Comparison of ENCODE assay signal across 16 cellular contexts in the genomic region with DNA sequence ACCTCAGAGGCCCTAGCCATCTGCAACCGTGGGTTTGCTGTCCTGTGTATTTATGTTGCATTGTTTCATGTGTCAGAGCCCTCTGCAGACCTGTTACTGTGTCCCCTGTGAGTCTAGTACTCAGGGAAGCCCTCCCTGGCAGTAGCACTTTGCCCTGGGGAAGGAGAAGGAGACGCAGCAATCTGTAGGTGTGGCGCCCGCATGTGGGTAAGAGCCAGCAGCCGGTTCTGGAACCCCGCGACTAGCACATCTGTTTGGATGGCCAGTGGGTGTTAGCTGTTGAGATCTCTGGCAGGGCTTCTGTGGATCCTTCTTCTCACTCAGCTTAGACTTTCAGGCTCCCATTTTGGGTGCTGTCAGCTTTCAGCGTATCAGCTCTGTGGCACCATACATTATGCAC. TPM values are rescaled to one million over a fixed set of nuclear protein-coding genes. Genes with fewer than 3 reads are reported as not detected.
DNase-seq lines count a peak whose midpoint lies in the region; ATAC-seq, FAIRE-seq and TF ChIP-seq lines count a peak whose summit lies in the region.
"Had no signal": no experiment of that assay in that cellular context is flagged by ENCODE, and none has a peak within 500 bp of the region (broad histone marks: within the 10 kb centered on the region; RNA-seq: fewer than 3 reads in every experiment).

No MANE protein-coding gene starts in this region.

- H3K9me3 ChIP-seq in HEK293 (ENCODE audit: control insufficient read depth, insufficient read depth, low read depth, low read length) (no peaks in the 10 kb centered on the region), H1 (ENCODE audit: insufficient read depth in 2 of 2, low read depth in 1 of 2, low read length in 1 of 2) (no peaks in the 10 kb centered on the region), osteoblast (ENCODE audit: low read depth, low read length) (no peaks in the 10 kb centered on the region), upper lobe of right lung (no peaks in the 10 kb centered on the region)
- H3K9me3 ChIP-seq: A549, BE2C had no signal

- no peak overlapping the region for H2BK20ac ChIP-seq in H1 (ENCODE audit: low read length)

- DNase-seq in H1 (ENCODE audit: low read depth in 1 of 2, low spot score in 2 of 2) (no peak), osteoblast (ENCODE audit: insufficient read length, low spot score, missing footprints) (peak; percentile 21), upper lobe of right lung (peak; percentile 25), RPMI8226 (no peak), nucleus accumbens (lab: John Stamatoyannopoulos, UW) (no peak)
- DNase-seq in activated naive CD4-positive, alpha-beta T cell (lab: John Stamatoyannopoulos, UW): no peak
- DNase-seq: BE2C; CD4-positive, alpha-beta memory T cell; DMS79 had no signal

- no peaks in the 10 kb centered on the region for H3K27me3 ChIP-seq in H1 (replicated peaks in 1 of 4; ENCODE audit: control insufficient read depth in 3 of 4, extremely low read depth in 1 of 4, insufficient read depth in 3 of 4, low read length in 3 of 4)
- H3K27me3 ChIP-seq in osteoblast (ENCODE audit: insufficient read depth, low read length): no peaks in the 10 kb centered on the region
- H3K27me3 ChIP-seq in upper lobe of right lung: no peaks in the 10 kb centered on the region
- H3K27me3 ChIP-seq: BE2C had no signal

- H2AFZ ChIP-seq in H1 (ENCODE audit: low read length) (no peak overlapping the region), osteoblast (ENCODE audit: low read length) (no peak overlapping the region)

- ATAC-seq in upper lobe of right lung: no peak
- ATAC-seq: HepG2 had no signal

- H2BK5ac ChIP-seq in H1 (ENCODE audit: low read depth, low read length): no peak overlapping the region

- H3K36me3 ChIP-seq in HEK293 (ENCODE audit: control insufficient read depth in 2 of 2, insufficient read depth in 1 of 2, low read length in 2 of 2) (peaks cover 0 to 44% of the 10 kb centered on the region in 2 experiments; a peak in 1 of 3 replicates), H1 (ENCODE audit: control insufficient read depth in 2 of 4, insufficient read depth in 4 of 4, low read length in 3 of 4) (no peaks in the 10 kb centered on the region), osteoblast (ENCODE audit: insufficient read depth, low read length) (peaks cover 3% of the 10 kb centered on the region), upper lobe of right lung (peaks cover 14% of the 10 kb centered on the region)
- H3K36me3 ChIP-seq: BE2C had no signal

- H4K8ac ChIP-seq in H1 (ENCODE audit: extremely low read depth, insufficient read depth, low read length): peak overlapping the region; percentile 4; the same call in 1 of the 2 replicates

- no peak overlapping the region for H3K14ac ChIP-seq in H1 (ENCODE audit: insufficient read length)

- no peak overlapping the region for H3K56ac ChIP-seq in H1 (replicated peaks; ENCODE audit: insufficient read length, low read depth, low read length)

- TF ChIP-seq CTCF in HEK293 (tag by site-specific recombination; IDR thresholded peaks at IDR 0.05) (no peak), H1 (IDR thresholded peaks at IDR 0.05; ENCODE audit: control extremely low read depth in 1 of 3, insufficient read depth in 1 of 3, low read depth in 1 of 3, low read length in 3 of 3) (no peak), osteoblast (IDR thresholded peaks at IDR 0.05; ENCODE audit: extremely low read depth, low read depth, low read length) (no peak), upper lobe of right lung (IDR thresholded peaks at IDR 0.05) (no peak)

- H4K20me1 ChIP-seq in H1 (replicated peaks in 1 of 2; ENCODE audit: control insufficient read depth in 1 of 2, insufficient read depth in 2 of 2, low read length in 2 of 2) (no peaks in the 10 kb centered on the region), osteoblast (ENCODE audit: insufficient read depth, low read length) (no peaks in the 10 kb centered on the region)

- H3K9ac ChIP-seq in H1 (replicated peaks in 1 of 4; ENCODE audit: extremely low read depth in 1 of 4, low read depth in 3 of 4, low read length in 3 of 4): no peak overlapping the region

- intact Hi-C loops in upper lobe of right lung (cut with DNase I): no loop called here

- H3K4me1 ChIP-seq in HEK293 (ENCODE audit: control insufficient read depth, insufficient read depth, low read length) (no peaks in the 10 kb centered on the region), H1 (replicated peaks in 1 of 4; ENCODE audit: control insufficient read depth in 3 of 4, insufficient read depth in 4 of 4, low read length in 3 of 4) (0 out of 7 replicates have a peak, but pooled peaks cover 0 to 3% (median 0%) of the 10 kb centered on the region in 4 experiments), osteoblast (ENCODE audit: insufficient read depth, low read length) (no peaks in the 10 kb centered on the region), upper lobe of right lung (no peaks in the 10 kb centered on the region)
- H3K4me1 ChIP-seq: A549, BE2C had no signal

- POLR2A ChIA-PET in HEK293 (lab: Yijun Ruan, JAX): no interaction called here
- POLR2A ChIA-PET in H1 (lab: Charles Lee; ENCODE audit: partially characterized antibody): interaction anchor here (1.4 kb wide), 1 partner anchor 23 kb away, joined by 3 read pairs; no protein-coding TSS in a partner anchor

- TF ChIP-seq POLR2A in H1 (IDR thresholded peaks at IDR 0.05; ENCODE audit: control extremely low read depth in 1 of 2, low read depth in 2 of 2, low read length in 2 of 2): no peak

- H3K79me2 ChIP-seq in H1 (ENCODE audit: control insufficient read depth in 1 of 2, insufficient read depth in 2 of 2, low read length in 2 of 2) (no peaks in the 10 kb centered on the region), osteoblast (ENCODE audit: insufficient read depth, low read length) (no peaks in the 10 kb centered on the region)

- no peaks in the 10 kb centered on the region for H3K23me2 ChIP-seq in H1 (ENCODE audit: low read depth, low read length)

- FAIRE-seq in H1 (lab: Jason Lieb, UNC): no peak
- FAIRE-seq: A549, GM12891, H54, HepG2, HTR-8/SVneo had no signal

- H3K23ac ChIP-seq in H1 (ENCODE audit: insufficient read length): no peak overlapping the region

- no peaks in the 10 kb centered on the region for H3K79me1 ChIP-seq in H1 (ENCODE audit: low read depth, low read length)

- CTCF ChIA-PET in HEK293 (lab: Yijun Ruan, JAX) (interaction anchor here (1.1 kb wide), 1 partner anchor 18 kb away, joined by 3 read pairs; no protein-coding TSS in a partner anchor), H1 (lab: Charles Lee; ENCODE audit: partially characterized antibody) (interaction anchor here (0.7 to 5.2 kb wide), 4 partner anchors 12 to 85 kb away, joined by 3 to 26 read pairs (median 3); no protein-coding TSS in a partner anchor)

- no peak overlapping the region for H3K4ac ChIP-seq in H1 (replicated peaks; ENCODE audit: insufficient read length, low read depth, low read length)

- no peak overlapping the region for H2BK120ac ChIP-seq in H1 (replicated peaks; ENCODE audit: low read depth, low read length)

- no peak overlapping the region for H4K91ac ChIP-seq in H1 (replicated peaks; ENCODE audit: insufficient read length, low read length)

- no peak overlapping the region for H3K27ac ChIP-seq in HEK293 (ENCODE audit: extremely low read depth, low read depth, low read length)
- no peak overlapping the region for H3K27ac ChIP-seq in H1 (ENCODE audit: low read depth, low read length)
- no peak overlapping the region for H3K27ac ChIP-seq in osteoblast (ENCODE audit: low read depth, low read length)
- no peak overlapping the region for H3K27ac ChIP-seq in upper lobe of right lung
- H3K27ac ChIP-seq: A549, C4-2B had no signal

- TF ChIP-seq RAD21 in H1 (IDR thresholded peaks at IDR 0.05 in 1 of 2, conservative IDR thresholded peaks at IDR 0.05 in 1 of 2; ENCODE audit: low read depth in 2 of 2, low read length in 2 of 2): no peak

- H2AK5ac ChIP-seq in H1 (ENCODE audit: low read depth, low read length): no peak overlapping the region

- H3K4me3 ChIP-seq in HEK293 (ENCODE audit: low read depth, low read length) (no peak overlapping the region), H1 (ENCODE audit: extremely low read depth in 1 of 4, insufficient read depth in 2 of 4, low read depth in 3 of 4, low read length in 4 of 4) (no peak overlapping the region), osteoblast (ENCODE audit: insufficient read depth, low read length) (no peak overlapping the region), upper lobe of right lung (no peak overlapping the region)
- H3K4me3 ChIP-seq: A549 had no signal

- H2BK12ac ChIP-seq in H1 (ENCODE audit: low read depth, low read length): 0 out of 2 replicates have a peak overlapping the region, but pooled peaks have one; percentile 31

- no peak overlapping the region for H4K5ac ChIP-seq in H1 (ENCODE audit: insufficient read length, low read depth, low read length)

- no peak overlapping the region for H2BK15ac ChIP-seq in H1 (ENCODE audit: low read length)

- H3K4me2 ChIP-seq in H1 (ENCODE audit: insufficient read depth in 1 of 2, low read depth in 2 of 2, low read length in 2 of 2) (no peak overlapping the region), osteoblast (ENCODE audit: insufficient read depth, low read length) (no peak overlapping the region)
- H3K4me2 ChIP-seq: A549 had no signal

- WGBS in H1 (ENCODE audit: extremely low coverage in 1 of 2, insufficient coverage in 1 of 2, insufficient read length in 1 of 2, insufficient replicate concordance in 2 of 2, low coverage in 1 of 2, low lambda C conversion rate in 2 of 2, missing lambda C conversion rate in 1 of 2), 2 experiments: 92% methylated on average over 8 of the region's 8 CpGs; no CpG with 5 or more reads in 1 of the 2 experiments

- no peak overlapping the region for H3K18ac ChIP-seq in H1 (ENCODE audit: extremely low read depth, low read length)

- no peak for TF ChIP-seq EP300 in H1 (IDR thresholded peaks at IDR 0.05; ENCODE audit: borderline replicate concordance in 1 of 2, low read depth in 2 of 2, low read length in 2 of 2)

RNA-seq across cellular contexts. Expression of a gene that starts 57.0 kb away (rescaled TPM):
- 19.4 and 23.2 TPM in 2 replicates for total RNA-seq in H1 (2021; fragmentation: NEBNext Ultra II Directional; extraction: Animal tissue kit (Norgen Biotek cat#: 25700))
- 6.8 and 9.2 TPM in 2 replicates for polyA plus RNA-seq in H1 (2011; rRNA removed)
- 11.0 TPM for polyA plus RNA-seq in H1 (2011; cell fraction: cytosol; rRNA removed)
- 11.4 TPM for polyA plus RNA-seq in H1 (2011; cell fraction: nucleus; rRNA removed)
- polyA plus RNA-seq in H1 (2012, experiment 1 of 2): 7.6 to 8.8 TPM (median 8.3 TPM) in 4 replicates
- polyA plus RNA-seq in H1 (2012, experiment 2 of 2): 4.4 TPM
- 8.5 TPM for polyA plus RNA-seq in H1 (2013, experiment 1 of 2)
- polyA plus RNA-seq in H1 (2013, experiment 2 of 2): 6.4 TPM
- polyA minus RNA-seq in H1 (2011; rRNA and poly(A)+ RNA removed): 17.1 and 21.0 TPM in 2 replicates
- polyA minus RNA-seq in H1 (2011; cell fraction: cytosol; rRNA and poly(A)+ RNA removed): 10.2 TPM
- polyA minus RNA-seq in H1 (2011; cell fraction: nucleus; rRNA and poly(A)+ RNA removed): 14.1 TPM
- 13.0 and 13.3 TPM in 2 replicates for total RNA-seq in osteoblast
- 21.4 TPM for total RNA-seq in upper lobe of right lung

RNA-seq across cellular contexts. Expression of a gene that starts 57.0 kb away (rescaled TPM):
- 47.8 and 53.2 TPM in 2 replicates for total RNA-seq in H1 (2021; fragmentation: NEBNext Ultra II Directional; extraction: Animal tissue kit (Norgen Biotek cat#: 25700))
- polyA plus RNA-seq in H1 (2011; rRNA removed): 51.6 and 59.9 TPM in 2 replicates
- 51.3 TPM for polyA plus RNA-seq in H1 (2011; cell fraction: cytosol; rRNA removed)
- 31.1 TPM for polyA plus RNA-seq in H1 (2011; cell fraction: nucleus; rRNA removed)
- polyA plus RNA-seq in H1 (2012, experiment 1 of 2): 34.7 to 41.9 TPM (median 36.2 TPM) in 4 replicates
- polyA plus RNA-seq in H1 (2012, experiment 2 of 2): 40.1 TPM
- 34.2 TPM for polyA plus RNA-seq in H1 (2013, experiment 1 of 2)
- 35.7 TPM for polyA plus RNA-seq in H1 (2013, experiment 2 of 2)
- polyA minus RNA-seq in H1 (2011; rRNA and poly(A)+ RNA removed): 21.3 and 34.7 TPM in 2 replicates
- 15.2 TPM for polyA minus RNA-seq in H1 (2011; cell fraction: cytosol; rRNA and poly(A)+ RNA removed)
- polyA minus RNA-seq in H1 (2011; cell fraction: nucleus; rRNA and poly(A)+ RNA removed): 16.9 TPM
- total RNA-seq in osteoblast: 31.8 and 49.2 TPM in 2 replicates
- total RNA-seq in upper lobe of right lung: 34.4 TPM

Comparison
In these comparisons a context has a peak if more than half of its experiments do, and no peak if none do; other contexts are left out.
1. DNase-seq: peak in osteoblast (single experiment) and upper lobe of right lung (single experiment); none in H1 (0 of 2), RPMI8226 (single experiment), activated naive CD4-positive, alpha-beta T cell (0 of 4) and nucleus accumbens (0 of 56).